Comparison of ENCODE assay signal across 7 cellular contexts in genomic region chr1:234971586-234972297, GRCh38.
DNase-seq lines count a peak whose midpoint lies in the region; ATAC-seq, FAIRE-seq and TF ChIP-seq lines count a peak whose summit lies in the region.

No MANE protein-coding gene starts in this region.

- CTCF ChIA-PET in RWPE1 (lab: Yijun Ruan, JAX), result interaction anchor here (0.7 kb wide), 1 partner anchor 76 kb away, joined by 5 read pairs; no protein-coding TSS in a partner anchor

- WGBS in right cardiac atrium, result 88% methylated on average over 9 of the region's 9 CpGs

- intact Hi-C loops in right cardiac atrium (cut with DNase I), result loop anchor here in 3 of 4 donors (10.0 kb wide), 3 partner anchors 107 to 357 kb away; partner anchors contain the start of gene IRF2BP2 (in 1 of the 3)

- no peak for FAIRE-seq in RCC 7860 (lab: Jason Lieb, UNC)

- no peak overlapping the region for H3K4me3 ChIP-seq in right cardiac atrium (ENCODE audit: low read length)

- H3K27me3 ChIP-seq in right cardiac atrium (ENCODE audit: control insufficient read depth, insufficient read depth), result no peaks in the 10 kb centered on the region

- H3K9me3 ChIP-seq in right cardiac atrium (ENCODE audit: control insufficient read depth, low read length), result no peaks in the 10 kb centered on the region

- H3K27ac ChIP-seq in RWPE1, result peak overlapping the region; percentile 75
- H3K27ac ChIP-seq in right cardiac atrium (ENCODE audit: low read length), result peak overlapping the region; percentile 87

- POLR2A ChIA-PET in RWPE1 (lab: Yijun Ruan, JAX; ENCODE audit: low non-redundant PET), result no interaction called here

- H3K4me1 ChIP-seq in right cardiac atrium (ENCODE audit: control insufficient read depth, insufficient read depth, low read length), result peaks cover 23% of the 10 kb centered on the region

- no peak for DNase-seq in RWPE1 (ENCODE audit: low spot score)
- no peak for DNase-seq in right cardiac atrium
- DNase-seq in stimulated activated naive CD8-positive, alpha-beta T cell treated with anti-CD3 and anti-CD28 coated beads, Interleukin-15, Interleukin-2, amounts not matched to agents 100 U/mL and 50 U/mL, for 24 hours, result peak; percentile 3
- DNase-seq in RCC 7860 (ENCODE audit: low spot score), result no peak
- no peak for DNase-seq in MV-4-11 (lab: John Stamatoyannopoulos, UW)
- no peak for DNase-seq in middle frontal gyrus (ENCODE audit: extremely low spot score, low spot score)

- ATAC-seq in GM21447 (IDR thresholded peaks at IDR 0.05; ENCODE audit: unreplicated experiment), result peak; percentile 31
- no peak for ATAC-seq in right cardiac atrium
- no peak for ATAC-seq in stimulated activated naive CD8-positive, alpha-beta T cell treated with anti-CD3 and anti-CD28 coated beads, Interleukin-15, Interleukin-2, amounts not matched to agents 100 U/mL and 50 U/mL, for 24 hours

- no peak for TF ChIP-seq CTCF in RWPE1 (conservative IDR thresholded peaks at IDR 0.05; ENCODE audit: low read depth)
